13 cellular contexts compared by ENCODE assay signal in the genomic region with DNA sequence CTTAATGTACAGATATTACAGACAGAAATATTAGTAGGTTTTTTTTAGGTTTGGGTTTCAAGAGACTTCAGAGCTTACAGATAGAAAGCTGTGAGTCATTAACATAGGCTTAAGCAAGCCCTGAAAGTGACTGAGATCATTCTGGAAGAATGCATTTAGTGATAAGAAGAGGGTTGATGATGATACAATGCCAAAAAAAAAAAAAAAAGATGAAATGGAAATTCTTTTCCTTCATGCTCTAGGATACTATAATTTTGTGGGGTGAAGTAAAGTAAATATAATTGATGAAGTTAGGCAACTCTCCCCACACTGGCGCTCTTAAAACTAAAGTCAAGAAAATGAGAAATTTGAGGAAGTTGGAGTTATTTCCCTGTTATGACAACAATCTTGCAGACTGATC.
DNase-seq lines count a peak whose midpoint lies in the region; ATAC-seq and TF ChIP-seq lines count a peak whose summit lies in the region.
"Had no signal": no experiment of that assay in that cellular context is flagged by ENCODE, and none has a peak within 500 bp of the region (broad histone marks: within the 10 kb centered on the region; RNA-seq: fewer than 3 reads in every experiment).

No MANE protein-coding gene starts in this region.

- DNase-seq in GM04504 (ENCODE audit: low read depth) (peak; percentile 81), SK-N-SH (no peak), fibroblast of gingiva (ENCODE audit: low read depth) (peak; percentile 82), osteoblast (ENCODE audit: insufficient read length, low spot score, missing footprints) (peak; percentile 55), transverse colon (no peak), cerebellar nuclear complex (lab: John Stamatoyannopoulos, UW) (no peak), NCI-H524 (lab: John Stamatoyannopoulos, UW) (no peak)
- DNase-seq: dermis blood vessel endothelial cell, head of caudate nucleus, NCI-H187 had no signal

- peaks cover 0 to 15% of the 10 kb centered on the region in 2 experiments; a peak in 2 of 4 replicates for H3K4me1 ChIP-seq in SK-N-SH (ENCODE audit: control insufficient read depth in 1 of 2, insufficient read depth in 2 of 2, low read depth in 1 of 2, low read length in 1 of 2)
- no peaks in the 10 kb centered on the region for H3K4me1 ChIP-seq in osteoblast (ENCODE audit: insufficient read depth, low read length)
- no peaks in the 10 kb centered on the region for H3K4me1 ChIP-seq in transverse colon

- H4K20me1 ChIP-seq in SK-N-SH (ENCODE audit: insufficient read depth) (no peaks in the 10 kb centered on the region), osteoblast (ENCODE audit: insufficient read depth, low read length) (no peaks in the 10 kb centered on the region)

- H3K27ac ChIP-seq in SK-N-SH (ENCODE audit: low read depth in 2 of 2, low read length in 1 of 2) (peak overlapping the region in 1 of 2 experiments; percentile 54; a peak in 2 of 4 replicates), osteoblast (ENCODE audit: low read depth, low read length) (no peak overlapping the region), transverse colon (no peak overlapping the region)
- H3K27ac ChIP-seq: neutrophil had no signal

- CTCF ChIA-PET in SK-N-SH (lab: Yijun Ruan, JAX) = no interaction called here

- TF ChIP-seq POLR2A in transverse colon (IDR thresholded peaks at IDR 0.05) = no peak
- TF ChIP-seq POLR2A in GM18505 (IDR thresholded peaks at IDR 0.05; ENCODE audit: borderline replicate concordance, extremely low read depth, insufficient read depth, insufficient read length) = no peak

- H3K27me3 ChIP-seq in SK-N-SH (ENCODE audit: insufficient read depth) = no peaks in the 10 kb centered on the region
- H3K27me3 ChIP-seq in osteoblast (ENCODE audit: insufficient read depth, low read length) = no peaks in the 10 kb centered on the region
- no peaks in the 10 kb centered on the region for H3K27me3 ChIP-seq in transverse colon
- H3K27me3 ChIP-seq: neutrophil had no signal

- H3K4me2 ChIP-seq in SK-N-SH = no peak overlapping the region
- H3K4me2 ChIP-seq in osteoblast (ENCODE audit: insufficient read depth, low read length) = no peak overlapping the region

- H3K79me2 ChIP-seq in SK-N-SH (ENCODE audit: insufficient read depth) (no peaks in the 10 kb centered on the region; the same call in 1 of the 2 replicates), osteoblast (ENCODE audit: insufficient read depth, low read length) (no peaks in the 10 kb centered on the region)

- H2AFZ ChIP-seq in SK-N-SH (ENCODE audit: low read depth) (no peak overlapping the region), osteoblast (ENCODE audit: low read length) (no peak overlapping the region)

- H3K4me3 ChIP-seq in SK-N-SH (ENCODE audit: low read depth in 2 of 2, low read length in 1 of 2) (no peak overlapping the region), osteoblast (ENCODE audit: insufficient read depth, low read length) (no peak overlapping the region), transverse colon (no peak overlapping the region)

- no peak for ATAC-seq in GM18505 (IDR thresholded peaks at IDR 0.05; ENCODE audit: unreplicated experiment)
- ATAC-seq: left lobe of liver had no signal

- POLR2A ChIA-PET in SK-N-SH (lab: Yijun Ruan, JAX) = interaction anchor here (0.7 kb wide), 1 partner anchor 51 kb away, joined by 4 read pairs; no protein-coding TSS in a partner anchor

- TF ChIP-seq EP300 in SK-N-SH (IDR thresholded peaks at IDR 0.05; ENCODE audit: borderline replicate concordance in 1 of 2, low read depth in 1 of 2, low read length in 1 of 2) = 0 out of 4 replicates have a peak, but pooled peaks of 1 of the 2 experiments have one; percentile 8
- TF ChIP-seq EP300 in transverse colon (IDR thresholded peaks at IDR 0.05; ENCODE audit: low read depth) = no peak

- TF ChIP-seq RAD21 in SK-N-SH (IDR thresholded peaks at IDR 0.05; ENCODE audit: low read length) = no peak

- TF ChIP-seq CTCF in SK-N-SH (IDR thresholded peaks at IDR 0.05) (no peak), osteoblast (IDR thresholded peaks at IDR 0.05; ENCODE audit: extremely low read depth, low read depth, low read length) (no peak), transverse colon (IDR thresholded peaks at IDR 0.05) (no peak)

- in situ Hi-C loops in transverse colon (cut with MboI; ENCODE audit: low pct_ligation_motif_present in 1 of 4, low pct_unique_long_range_greater_than_20kb in 1 of 4, low sequenced_read_pairs in 3 of 4) = no loop called here

- H3F3A ChIP-seq in SK-N-SH (replicated peaks; ENCODE audit: insufficient read depth) = peaks cover 3% of the 10 kb centered on the region

- intact Hi-C loops in transverse colon (cut with DNase I; ENCODE audit: low total_unique reads) = no loop called here

- H3K36me3 ChIP-seq in SK-N-SH (replicated peaks in 1 of 2; ENCODE audit: control insufficient read depth in 1 of 2, insufficient read depth in 2 of 2, low read length in 1 of 2) (no peaks in the 10 kb centered on the region), osteoblast (ENCODE audit: insufficient read depth, low read length) (no peaks in the 10 kb centered on the region), transverse colon (no peaks in the 10 kb centered on the region)
- H3K36me3 ChIP-seq: neutrophil had no signal

- H3K9ac ChIP-seq in SK-N-SH = no peak overlapping the region

- 86% methylated on average over 1 of the region's 1 CpG for WGBS in SK-N-SH (ENCODE audit: low lambda C conversion rate)
- 50 to 81% methylated on average over 1 of the region's 1 CpG for WGBS in transverse colon (ENCODE audit: low coverage in 1 of 2), 2 donors

- no peaks in the 10 kb centered on the region for H3K9me3 ChIP-seq in SK-N-SH
- H3K9me3 ChIP-seq in osteoblast (ENCODE audit: low read depth, low read length) = no peaks in the 10 kb centered on the region
- peaks cover 0 to 3% of the 10 kb centered on the region in 2 donors for H3K9me3 ChIP-seq in transverse colon
- H3K9me3 ChIP-seq: neutrophil had no signal

- no peaks in the 10 kb centered on the region for H3K9me2 ChIP-seq in SK-N-SH

TF ChIP-seq in SK-N-SH, 30 proteins besides CTCF, POLR2A, EP300 and RAD21:
- TF ChIP-seq JUND (IDR thresholded peaks at IDR 0.05) (0 out of 2 replicates have a peak, but pooled peaks have one; percentile 13), FOSL2 (IDR thresholded peaks at IDR 0.05; ENCODE audit: borderline replicate concordance, low read depth) (no peak), NFIC (IDR thresholded peaks at IDR 0.05; ENCODE audit: borderline replicate concordance) (no peak), RFX5 (IDR thresholded peaks at IDR 0.05; ENCODE audit: low read length) (no peak), GABPA (IDR thresholded peaks at IDR 0.05; ENCODE audit: low read depth) (no peak), FOXM1 (IDR thresholded peaks at IDR 0.05; ENCODE audit: low read depth) (no peak)
- TF ChIP-seq, protein P1, sequence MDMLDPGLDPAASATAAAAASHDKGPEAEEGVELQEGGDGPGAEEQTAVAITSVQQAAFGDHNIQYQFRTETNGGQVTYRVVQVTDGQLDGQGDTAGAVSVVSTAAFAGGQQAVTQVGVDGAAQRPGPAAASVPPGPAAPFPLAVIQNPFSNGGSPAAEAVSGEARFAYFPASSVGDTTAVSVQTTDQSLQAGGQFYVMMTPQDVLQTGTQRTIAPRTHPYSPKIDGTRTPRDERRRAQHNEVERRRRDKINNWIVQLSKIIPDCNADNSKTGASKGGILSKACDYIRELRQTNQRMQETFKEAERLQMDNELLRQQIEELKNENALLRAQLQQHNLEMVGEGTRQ (IDR thresholded peaks at IDR 0.05; ENCODE audit: borderline replicate concordance, low read depth, low read length) = no peak

Comparison
In these comparisons a context has a peak if more than half of its experiments do, and no peak if none do; other contexts are left out.
1. DNase-seq: peak in GM04504 (single experiment), fibroblast of gingiva (single experiment) and osteoblast (single experiment); none in SK-N-SH (single experiment), transverse colon (single experiment), cerebellar nuclear complex (0 of 2) and NCI-H524 (0 of 2).